22 cellular contexts compared by ENCODE assay signal in the genomic region with DNA sequence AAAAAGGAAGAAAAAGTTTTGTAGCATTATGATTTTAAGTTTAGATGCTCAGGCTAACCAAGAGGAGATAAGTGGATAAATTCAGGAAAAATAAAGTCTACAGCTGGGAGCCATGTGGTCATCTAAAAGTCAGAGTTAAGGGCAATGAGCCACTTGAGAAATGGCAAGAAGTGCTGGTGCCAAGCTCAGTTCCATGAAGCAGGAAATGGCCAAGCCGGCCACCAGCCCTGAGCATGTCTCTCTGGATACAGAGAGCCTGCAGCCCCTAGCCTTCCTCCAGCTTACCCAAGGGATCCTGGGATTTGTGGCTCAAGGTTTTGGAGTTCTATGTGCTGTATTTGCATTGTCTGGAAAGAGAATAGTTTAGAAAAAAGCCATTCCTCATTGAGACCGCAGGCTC. TPM values are rescaled to one million over a fixed set of nuclear protein-coding genes. Genes with fewer than 3 reads are reported as not detected.
DNase-seq lines count a peak whose midpoint lies in the region; ATAC-seq and TF ChIP-seq lines count a peak whose summit lies in the region.
"Had no signal": no experiment of that assay in that cellular context is flagged by ENCODE, and none has a peak within 500 bp of the region (broad histone marks: within the 10 kb centered on the region; RNA-seq: fewer than 3 reads in every experiment).

No MANE protein-coding gene starts in this region.

- DNase-seq in activated CD8-positive, alpha-beta memory T cell treated with anti-CD3 and anti-CD28 coated beads, Interleukin-2, amount 50 U/mL, for 48 hours, result peak; percentile 30
- DNase-seq in activated CD8-positive, alpha-beta memory T cell treated with anti-CD3 and anti-CD28 coated beads, Interleukin-2, amount 50 U/mL, for 4 hours, result no peak
- DNase-seq in fibroblast of gingiva (ENCODE audit: low read depth), result peak; percentile 50
- DNase-seq in left ventricle myocardium superior, result no peak
- peak; percentile 32 for DNase-seq in type B pancreatic cell (ENCODE audit: extremely low spot score, unreplicated experiment)
- no peak for DNase-seq in stimulated activated CD4-positive, alpha-beta T cell treated with anti-CD3 and anti-CD28 coated beads, Interleukin-12 subunit alpha, Interleukin-12 subunit beta, amount 100 ng/mL, for 4 hours
- no peak for DNase-seq in HT-29 (ENCODE audit: low spot score)
- no peak for DNase-seq in NCI-H446 treated with DMSO at 0.1 percent for 48 hours (lab: John Stamatoyannopoulos, UW)
- DNase-seq: 8988T; C1 segment of cervical spinal cord; CD4-positive, alpha-beta memory T cell; COR-L47; NCI-H1048; NCI-H1417; NCI-H1694; NCI-H2029 treated with DMSO at 0.1 percent for 48 hours; NCI-H2227 treated with DMSO at 0.1 percent for 48 hours; NCI-H510A; NCI-H69; SIG-M5 had no signal

- peaks cover 7% of the 10 kb centered on the region for H3K4me1 Mint-ChIP-seq in type B pancreatic cell (ENCODE audit: unreplicated experiment)
- H3K4me1 Mint-ChIP-seq: CD4-positive, alpha-beta memory T cell had no signal

- H3K27me3 Mint-ChIP-seq in type B pancreatic cell, result peaks cover 8% of the 10 kb centered on the region

- H3K4me3 Mint-ChIP-seq in type B pancreatic cell, result no peak overlapping the region
- H3K4me3 Mint-ChIP-seq: CD4-positive, alpha-beta memory T cell had no signal

- TF ChIP-seq CTCF in type B pancreatic cell (conservative IDR thresholded peaks at IDR 0.05), result no peak

- peak; percentile 53 for ATAC-seq in left ventricle myocardium superior
- ATAC-seq: HCT116, Panc1 had no signal

- H3K27ac Mint-ChIP-seq in type B pancreatic cell, result no peak overlapping the region

- no peaks in the 10 kb centered on the region for H3K36me3 Mint-ChIP-seq in type B pancreatic cell
- H3K36me3 Mint-ChIP-seq: CD4-positive, alpha-beta memory T cell had no signal

- peaks cover 4% of the 10 kb centered on the region for H3K9me3 Mint-ChIP-seq in type B pancreatic cell
- H3K9me3 Mint-ChIP-seq: CD4-positive, alpha-beta memory T cell had no signal

- intact Hi-C loops in left ventricle myocardium superior (cut with micrococcal nuclease), result no loop called here

RNA-seq across cellular contexts. Expression of a gene that starts 12.2 kb away (rescaled TPM):
- 19.8 TPM for total RNA-seq in left ventricle myocardium superior
- 9.3 and 37.9 TPM in 2 replicates for total RNA-seq in type B pancreatic cell (ENCODE audit: low replicate concordance)
- total RNA-seq in HT-29 (2014; rRNA removed; shearing (Covaris generic)), result not detected in 2 replicates
- total RNA-seq: CD4-positive, alpha-beta memory T cell had no signal

Comparison
In these comparisons a context has a peak if more than half of its experiments do, and no peak if none do; other contexts are left out.
1. DNase-seq: peak in activated CD8-positive, alpha-beta memory T cell treated with anti-CD3 and anti-CD28 coated beads, Interleukin-2, amount 50 U/mL, for 48 hours (single experiment), fibroblast of gingiva (single experiment) and type B pancreatic cell (single experiment); none in activated CD8-positive, alpha-beta memory T cell treated with anti-CD3 and anti-CD28 coated beads, Interleukin-2, amount 50 U/mL, for 4 hours (single experiment), left ventricle myocardium superior (single experiment), stimulated activated CD4-positive, alpha-beta T cell treated with anti-CD3 and anti-CD28 coated beads, Interleukin-12 subunit alpha, Interleukin-12 subunit beta, amount 100 ng/mL, for 4 hours (single experiment), HT-29 (single experiment) and NCI-H446 treated with DMSO at 0.1 percent for 48 hours (single experiment).
2. RNA of a gene that starts 12.2 kb away (total RNA-seq): 9.3 to 37.9 TPM in type B pancreatic cell and 19.8 TPM in left ventricle myocardium superior (single experiment); not detected in HT-29; every median in the first group is over 10 times any median in the second.